ENCODE assay signal across 8 cellular contexts in the genomic region with DNA sequence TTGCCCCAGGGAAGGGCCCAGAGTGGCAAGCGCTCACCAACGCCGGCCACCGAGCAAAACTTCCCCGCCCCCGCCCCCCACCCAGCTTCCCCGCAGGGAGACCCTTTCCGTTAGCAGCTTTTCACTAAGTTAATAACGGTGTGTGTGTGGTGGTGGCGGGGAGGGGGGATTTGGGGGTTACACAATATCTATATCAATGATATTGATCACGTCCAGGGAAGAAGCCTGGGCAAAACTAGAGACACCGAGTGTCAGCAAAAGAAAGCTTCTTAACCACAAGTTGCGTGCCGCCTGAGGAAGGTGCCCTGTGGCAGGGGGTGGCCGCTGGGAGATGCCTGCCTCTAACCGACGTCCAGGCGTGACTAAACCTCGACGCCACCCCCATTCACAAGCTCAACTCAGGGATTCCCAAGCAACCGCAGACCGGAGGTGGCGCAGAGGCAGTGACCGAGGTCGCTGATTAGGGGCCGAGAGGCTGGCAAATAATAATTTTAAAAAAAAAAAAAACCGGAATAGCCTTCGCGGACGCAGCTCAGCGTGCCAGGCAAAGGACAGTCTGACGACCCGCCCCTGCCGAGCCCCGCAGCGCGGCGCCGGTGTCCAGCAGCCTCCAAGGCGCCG.
DNase-seq lines count a peak whose midpoint lies in the region; ATAC-seq, FAIRE-seq and TF ChIP-seq lines count a peak whose summit lies in the region.

No MANE protein-coding gene starts in this region.

- peaks cover 0 to 3% of the 10 kb centered on the region in 2 donors for H3K4me1 ChIP-seq in naive thymus-derived CD4-positive, alpha-beta T cell (ENCODE audit: control insufficient read depth in 2 of 2, insufficient read depth in 2 of 2, low read length in 2 of 2)
- no peaks in the 10 kb centered on the region for H3K4me1 ChIP-seq in small intestine (ENCODE audit: control insufficient read depth in 2 of 2, insufficient read depth in 1 of 2, low read depth in 1 of 2, low read length in 1 of 2)

- peaks cover 71% of the 10 kb centered on the region for H3K27me3 Mint-ChIP-seq in central memory CD8-positive, alpha-beta T cell
- peaks cover 62 to 78% (median 72%) of the 10 kb centered on the region in 5 donors for H3K27me3 Mint-ChIP-seq in naive thymus-derived CD4-positive, alpha-beta T cell

- H3K27ac ChIP-seq in 22Rv1 (peak overlapping the region; percentile 84), small intestine (ENCODE audit: low read depth in 1 of 2, low read length in 1 of 2) (no peak overlapping the region)
- no peak overlapping the region for H3K27ac ChIP-seq in naive thymus-derived CD4-positive, alpha-beta T cell (ENCODE audit: low read depth, low read length)

- no peaks in the 10 kb centered on the region for H3K9me3 Mint-ChIP-seq in central memory CD8-positive, alpha-beta T cell
- peaks cover 0 to 57% (median 27%) of the 10 kb centered on the region in 11 donors for H3K9me3 Mint-ChIP-seq in naive thymus-derived CD4-positive, alpha-beta T cell

- no peak for FAIRE-seq in small intestine (lab: Jason Lieb, UNC)

- intact Hi-C loops in naive thymus-derived CD4-positive, alpha-beta T cell (cut with micrococcal nuclease) = loop anchor here (2.0 to 10.0 kb wide), 2 partner anchors 14 to 396 kb away; a partner anchor contains a TSS

- no peaks in the 10 kb centered on the region for H3K36me3 ChIP-seq in naive thymus-derived CD4-positive, alpha-beta T cell (ENCODE audit: control insufficient read depth in 2 of 3, insufficient read depth in 3 of 3, low read length in 3 of 3)
- no peaks in the 10 kb centered on the region for H3K36me3 ChIP-seq in small intestine (ENCODE audit: control insufficient read depth in 2 of 2, insufficient read depth in 2 of 2, low read length in 2 of 2)

- peaks cover 14 to 23% of the 10 kb centered on the region in 2 donors for H3K27me3 ChIP-seq in naive thymus-derived CD4-positive, alpha-beta T cell (ENCODE audit: control insufficient read depth in 2 of 2, insufficient read depth in 2 of 2, low read length in 2 of 2)
- peaks cover 11 to 19% of the 10 kb centered on the region in 2 donors for H3K27me3 ChIP-seq in small intestine (ENCODE audit: control insufficient read depth in 2 of 2, insufficient read depth in 2 of 2, low read length in 2 of 2)

- H3K9me3 ChIP-seq in naive thymus-derived CD4-positive, alpha-beta T cell (ENCODE audit: control insufficient read depth in 2 of 3, low read length in 3 of 3) = peaks cover 0 to 6% (median 0%) of the 10 kb centered on the region in 3 experiments
- no peaks in the 10 kb centered on the region for H3K9me3 ChIP-seq in small intestine (ENCODE audit: control insufficient read depth, low read depth)

- DNase-seq in GM12864 (ENCODE audit: low read depth) (no peak), NCI-H2227 treated with DMSO at 0.1 percent for 48 hours (lab: John Stamatoyannopoulos, UW) (peak; percentile 65), HT-29 (ENCODE audit: low spot score) (no peak), small intestine (no peak)
- DNase-seq in central memory CD8-positive, alpha-beta T cell (ENCODE audit: low spot score in 2 of 2) = no peak
- no peak for DNase-seq in naive thymus-derived CD4-positive, alpha-beta T cell

- 2 to 5% (median 4%) methylated on average over 41 of the region's 41 CpGs for WGBS in small intestine, 3 donors

- peaks cover 7% of the 10 kb centered on the region for H3K4me1 Mint-ChIP-seq in central memory CD8-positive, alpha-beta T cell
- peaks cover 5 to 15% (median 13%) of the 10 kb centered on the region in 7 donors for H3K4me1 Mint-ChIP-seq in naive thymus-derived CD4-positive, alpha-beta T cell

- H3K36me3 Mint-ChIP-seq in central memory CD8-positive, alpha-beta T cell (ENCODE audit: insufficient read depth) = peaks cover 5% of the 10 kb centered on the region
- peaks cover 0 to 4% (median 0%) of the 10 kb centered on the region in 5 donors for H3K36me3 Mint-ChIP-seq in naive thymus-derived CD4-positive, alpha-beta T cell

- peak; percentile 18 for ATAC-seq in HG02763 (IDR thresholded peaks at IDR 0.05; ENCODE audit: unreplicated experiment)
- peak; percentile 10 for ATAC-seq in central memory CD8-positive, alpha-beta T cell (replicated peaks; ENCODE audit: extremely low read depth, poor library complexity, severe bottlenecking)
- ATAC-seq in naive thymus-derived CD4-positive, alpha-beta T cell = no peak

- peak overlapping the region; percentile 63 for H3K4me3 Mint-ChIP-seq in central memory CD8-positive, alpha-beta T cell
- H3K4me3 Mint-ChIP-seq in naive thymus-derived CD4-positive, alpha-beta T cell = peak overlapping the region in 7 of 10 donors; percentile 18 to 71 (median 62)

- CTCF ChIA-PET in naive thymus-derived CD4-positive, alpha-beta T cell (lab: Charles Lee) = interaction anchor here (0.7 kb wide), 1 partner anchor 171 kb away, joined by 3 read pairs; no protein-coding TSS in a partner anchor

- H3K4me3 ChIP-seq in GM12864 (ENCODE audit: low read depth, low read length) (peak overlapping the region; percentile 54), small intestine (ENCODE audit: low read depth in 1 of 2, low read length in 2 of 2) (peak overlapping the region in 1 of 2 donors; percentile 36)
- H3K4me3 ChIP-seq in naive thymus-derived CD4-positive, alpha-beta T cell (ENCODE audit: low read length) = no peak overlapping the region

- TF ChIP-seq CTCF in 22Rv1 (IDR thresholded peaks at IDR 0.05) (no peak), GM12864 (IDR thresholded peaks at IDR 0.05; ENCODE audit: low read depth, low read length, missing control alignments) (no peak)

- no peak overlapping the region for H3K27ac Mint-ChIP-seq in central memory CD8-positive, alpha-beta T cell (ENCODE audit: low read depth)
- H3K27ac Mint-ChIP-seq in naive thymus-derived CD4-positive, alpha-beta T cell = no peak overlapping the region

- POLR2A ChIA-PET in naive thymus-derived CD4-positive, alpha-beta T cell (lab: Charles Lee) = interaction anchor here (0.6 to 1.4 kb wide), 2 partner anchors 14 to 390 kb away, joined by 3 to 4 read pairs; no protein-coding TSS in a partner anchor
